In the genomic region with DNA sequence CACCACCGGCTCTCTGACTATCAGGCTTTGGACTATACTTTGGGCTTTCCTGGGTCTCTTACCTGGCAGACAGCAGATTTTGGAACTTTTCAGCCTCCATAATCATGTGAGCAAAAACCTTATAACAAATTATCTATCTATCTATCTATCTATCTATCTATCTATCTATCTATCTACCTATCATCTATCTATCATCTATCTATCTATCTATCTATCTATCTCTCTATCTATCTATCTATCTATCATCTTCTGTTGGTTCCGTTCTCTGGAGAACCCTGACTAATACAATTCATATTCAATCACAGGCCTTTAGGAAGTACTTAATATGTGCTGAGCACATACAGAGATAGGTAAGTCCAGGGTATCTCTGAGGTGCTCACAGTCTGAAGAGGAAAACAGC, we compare ENCODE assay signal across 8 cellular contexts.
"Had no signal": no experiment of that assay in that cellular context is flagged by ENCODE, and none has a peak within 500 bp of the region (broad histone marks: within the 10 kb centered on the region; RNA-seq: fewer than 3 reads in every experiment).

No MANE protein-coding gene starts in this region.

- FAIRE-seq: G401.6, GM12878, GM12891, GM12892, GM18507, GM19239 had no signal

- H3K4me3 ChIP-seq: GM12878 had no signal

- ATAC-seq: GM12878 had no signal

- DNase-seq: GDM1, GF-D8 had no signal
